In the genomic region with DNA sequence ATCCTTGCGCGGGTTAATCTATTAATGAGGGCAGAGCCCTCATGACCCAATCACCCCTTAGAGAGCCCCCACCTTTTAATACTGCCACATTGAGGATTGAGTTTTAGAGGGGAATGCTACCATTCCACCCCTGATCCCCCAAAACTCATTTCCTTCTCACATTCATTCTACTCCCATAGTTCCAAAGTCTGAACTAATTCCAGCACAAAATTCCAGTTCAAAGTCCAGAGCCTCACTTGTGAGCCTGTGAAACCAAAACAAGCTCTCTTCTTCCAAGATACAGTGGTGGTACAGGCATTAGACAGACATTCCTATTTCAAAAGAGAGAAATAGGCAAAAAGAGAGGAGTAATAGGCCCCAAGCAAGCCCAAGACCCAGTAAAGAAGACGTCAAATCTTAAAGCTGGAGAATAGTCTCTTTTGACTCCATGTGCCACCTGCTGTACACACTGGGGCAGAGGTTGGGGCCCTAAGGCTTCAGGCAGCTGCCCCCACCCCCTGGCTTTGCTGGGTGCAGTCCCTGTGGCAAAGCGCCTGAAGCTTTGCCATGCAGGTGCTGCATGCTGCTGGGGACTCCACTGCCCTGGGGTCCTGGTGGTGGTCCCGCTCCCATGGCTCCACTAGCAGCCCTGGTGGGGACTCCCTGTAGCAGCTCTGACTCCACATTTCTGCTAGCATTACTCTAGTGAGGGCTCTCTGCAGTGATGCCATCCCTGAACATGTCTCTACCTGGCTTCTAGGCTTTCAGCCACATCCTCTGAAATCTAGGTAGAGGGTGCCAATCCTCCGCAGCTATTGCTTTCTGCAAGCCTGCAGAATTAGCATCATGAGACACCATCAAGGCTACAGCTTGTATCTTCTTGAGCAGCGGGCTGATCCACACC, we compare ENCODE assay signal across 13 cellular contexts. TPM values are rescaled to one million over a fixed set of nuclear protein-coding genes. Genes with fewer than 3 reads are reported as not detected.
DNase-seq lines count a peak whose midpoint lies in the region; ATAC-seq and TF ChIP-seq lines count a peak whose summit lies in the region.
"Had no signal": no experiment of that assay in that cellular context is flagged by ENCODE, and none has a peak within 500 bp of the region (broad histone marks: within the 10 kb centered on the region; RNA-seq: fewer than 3 reads in every experiment).

No MANE protein-coding gene starts in this region.

- no peak overlapping the region for H3K27ac Mint-ChIP-seq in activated naive CD4-positive, alpha-beta T cell treated with anti-CD3 and anti-CD28 coated beads, Interleukin-2, amount 50 U/mL, for 72 hours
- H3K27ac Mint-ChIP-seq in naive thymus-derived CD4-positive, alpha-beta T cell = peak overlapping the region in 1 of 9 donors; percentile 40

- no peaks in the 10 kb centered on the region for H3K9me3 ChIP-seq in naive thymus-derived CD4-positive, alpha-beta T cell (ENCODE audit: control insufficient read depth in 2 of 3, low read length in 3 of 3)
- H3K9me3 ChIP-seq: vagina had no signal

- H3K27me3 Mint-ChIP-seq in naive thymus-derived CD4-positive, alpha-beta T cell = peaks cover 0 to 4% (median 0%) of the 10 kb centered on the region in 5 donors

- CTCF ChIA-PET in naive thymus-derived CD4-positive, alpha-beta T cell (lab: Charles Lee) = interaction anchor here (0.5 to 2.4 kb wide), 10 partner anchors 14 to 390 kb away, joined by 3 to 11 read pairs (median 4); no protein-coding TSS in a partner anchor

- intact Hi-C loops in naive thymus-derived CD4-positive, alpha-beta T cell (cut with micrococcal nuclease) = loop anchor here in 1 of 2 donors (1.0 kb wide), 3 partner anchors 165 to 254 kb away; no protein-coding TSS in a partner anchor

- H3K4me3 Mint-ChIP-seq in naive thymus-derived CD4-positive, alpha-beta T cell = no peak overlapping the region

- peak; percentile 45 for TF ChIP-seq CTCF in GM06990 (IDR thresholded peaks at IDR 0.05; ENCODE audit: insufficient read depth, low read length, poor library complexity, severe bottlenecking)

- peak; percentile 38 to 50 for ATAC-seq in activated naive CD4-positive, alpha-beta T cell treated with anti-CD3 and anti-CD28 coated beads, Interleukin-2, amount 50 U/mL, for 72 hours
- peak; percentile 64 for ATAC-seq in naive thymus-derived CD4-positive, alpha-beta T cell
- ATAC-seq in HG03439 (IDR thresholded peaks at IDR 0.05; ENCODE audit: unreplicated experiment) = no peak
- no peak for ATAC-seq in HG02678 (IDR thresholded peaks at IDR 0.05; ENCODE audit: unreplicated experiment)
- ATAC-seq in GM19452 (IDR thresholded peaks at IDR 0.05; ENCODE audit: unreplicated experiment) = no peak
- no peak for ATAC-seq in HG03469 (IDR thresholded peaks at IDR 0.05; ENCODE audit: unreplicated experiment)
- ATAC-seq: sciatic nerve had no signal

- H3K36me3 ChIP-seq in GM06990 (ENCODE audit: control insufficient read depth, insufficient read depth, low read length) = no peaks in the 10 kb centered on the region
- H3K36me3 ChIP-seq in naive thymus-derived CD4-positive, alpha-beta T cell (ENCODE audit: control insufficient read depth in 2 of 3, insufficient read depth in 3 of 3, low read length in 3 of 3) = no peaks in the 10 kb centered on the region
- H3K36me3 ChIP-seq: vagina had no signal

- no peaks in the 10 kb centered on the region for H3K4me1 ChIP-seq in naive thymus-derived CD4-positive, alpha-beta T cell (ENCODE audit: control insufficient read depth in 2 of 2, insufficient read depth in 2 of 2, low read length in 2 of 2)
- H3K4me1 ChIP-seq: vagina had no signal

- no peak overlapping the region for H3K4me3 ChIP-seq in GM06990 (replicated peaks; ENCODE audit: low read depth, low read length)
- no peak overlapping the region for H3K4me3 ChIP-seq in naive thymus-derived CD4-positive, alpha-beta T cell (ENCODE audit: low read length)
- H3K4me3 ChIP-seq: vagina had no signal

- no peak overlapping the region for H3K27ac ChIP-seq in naive thymus-derived CD4-positive, alpha-beta T cell (ENCODE audit: low read depth, low read length)
- H3K27ac ChIP-seq: vagina had no signal

- POLR2A ChIA-PET in naive thymus-derived CD4-positive, alpha-beta T cell (lab: Charles Lee) = interaction anchor here (0.6 to 0.9 kb wide), 4 partner anchors 10 to 89 kb away, joined by 3 to 4 read pairs (median 3); no protein-coding TSS in a partner anchor

- no peaks in the 10 kb centered on the region for H3K36me3 Mint-ChIP-seq in activated naive CD4-positive, alpha-beta T cell treated with anti-CD3 and anti-CD28 coated beads, Interleukin-2, amount 50 U/mL, for 72 hours
- peaks cover 0 to 3% (median 0%) of the 10 kb centered on the region in 5 donors for H3K36me3 Mint-ChIP-seq in naive thymus-derived CD4-positive, alpha-beta T cell

- peaks cover 0 to 13% (median 0%) of the 10 kb centered on the region in 7 donors for H3K4me1 Mint-ChIP-seq in naive thymus-derived CD4-positive, alpha-beta T cell

- DNase-seq in GM06990 (ENCODE audit: extremely low read depth, insufficient read length) = peak; percentile 17
- peak; percentile 2 for DNase-seq in HT1080 (ENCODE audit: low read depth)
- no peak for DNase-seq in activated naive CD4-positive, alpha-beta T cell treated with anti-CD3 and anti-CD28 coated beads, Interleukin-2, amount 50 U/mL, for 72 hours (ENCODE audit: low spot score in 2 of 2)
- peak in 5 of 9 donors; percentile 14 to 30 (median 22) for DNase-seq in naive thymus-derived CD4-positive, alpha-beta T cell
- DNase-seq: activated CD4-positive, CD25-positive, alpha-beta regulatory T cell; KBM-7; SHP77 treated with DMSO at 0.1 percent for 48 hours had no signal

- no peaks in the 10 kb centered on the region for H3K27me3 ChIP-seq in GM06990 (replicated peaks; ENCODE audit: control insufficient read depth, insufficient read depth, low read length)
- no peaks in the 10 kb centered on the region for H3K27me3 ChIP-seq in naive thymus-derived CD4-positive, alpha-beta T cell (ENCODE audit: control insufficient read depth in 2 of 2, insufficient read depth in 2 of 2, low read length in 2 of 2)
- H3K27me3 ChIP-seq: vagina had no signal

- H3K9me3 Mint-ChIP-seq in activated naive CD4-positive, alpha-beta T cell treated with anti-CD3 and anti-CD28 coated beads, Interleukin-2, amount 50 U/mL, for 72 hours = no peaks in the 10 kb centered on the region
- H3K9me3 Mint-ChIP-seq in naive thymus-derived CD4-positive, alpha-beta T cell = no peaks in the 10 kb centered on the region

RNA-seq across cellular contexts. Expression of a gene that starts 41.3 kb away (rescaled TPM):
- 1.7 and 2.0 TPM in 2 replicates for total RNA-seq in HT1080 (2014; rRNA removed; shearing (Covaris generic))
- polyA plus RNA-seq in HT1080 (2015; cell fraction: cytosol; rRNA removed) = 2.6 and 4.2 TPM in 2 replicates
- 3.5 and 4.2 TPM in 2 replicates for polyA plus RNA-seq in HT1080 (2015; cell fraction: nucleus; rRNA removed)
- 1 to 10 TPM; 2.0 to 7.1 TPM for total RNA-seq in activated naive CD4-positive, alpha-beta T cell treated with anti-CD3 and anti-CD28 coated beads, Interleukin-2, amount 50 U/mL, for 72 hours
- total RNA-seq in naive thymus-derived CD4-positive, alpha-beta T cell = 1 to 10 TPM; 1.3 to 3.6 (median 2.7) TPM
- polyA plus RNA-seq in naive thymus-derived CD4-positive, alpha-beta T cell = 1 to 10 TPM; 2.1 to 2.4 TPM

Comparison
In these comparisons a context has a peak if more than half of its experiments do, and no peak if none do; other contexts are left out.
1. DNase-seq: peak in GM06990 (single experiment), HT1080 (single experiment) and naive thymus-derived CD4-positive, alpha-beta T cell (5 of 9); none in activated naive CD4-positive, alpha-beta T cell treated with anti-CD3 and anti-CD28 coated beads, Interleukin-2, amount 50 U/mL, for 72 hours (0 of 2).
2. ATAC-seq: peak in activated naive CD4-positive, alpha-beta T cell treated with anti-CD3 and anti-CD28 coated beads, Interleukin-2, amount 50 U/mL, for 72 hours (2 of 2) and naive thymus-derived CD4-positive, alpha-beta T cell (single experiment); none in HG03439 (single experiment), HG02678 (single experiment), GM19452 (single experiment) and HG03469 (single experiment).